In genomic region chr5:72598461-72599433, GRCh38 we compare ENCODE assay signal across 1 cellular context.
TF ChIP-seq lines count a peak whose summit lies in the region.

No MANE protein-coding gene starts in this region.

TF ChIP-seq in K562, 482 proteins besides CTCF, POLR2A, EP300 and RAD21 (continued from another document and continues in another):
- TF ChIP-seq, protein P1, sequence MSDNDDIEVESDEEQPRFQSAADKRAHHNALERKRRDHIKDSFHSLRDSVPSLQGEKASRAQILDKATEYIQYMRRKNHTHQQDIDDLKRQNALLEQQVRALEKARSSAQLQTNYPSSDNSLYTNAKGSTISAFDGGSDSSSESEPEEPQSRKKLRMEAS (CRISPR knock-in tag; IDR thresholded peaks at IDR 0.05), result no peak
- TF ChIP-seq HNRNPH1 (optimal IDR thresholded peaks at IDR 0.05; ENCODE audit: low read depth, low read length), result no peak
- peak; percentile 65 for TF ChIP-seq CBFA2T3 (IDR thresholded peaks at IDR 0.05)
- TF ChIP-seq ZNF589 (CRISPR knock-in tag; IDR thresholded peaks at IDR 0.05; ENCODE audit: low read depth), result no peak
- TF ChIP-seq RBM34 (IDR thresholded peaks at IDR 0.05; ENCODE audit: borderline replicate concordance, insufficient read depth, low read length), result no peak
- TF ChIP-seq, protein P2, sequence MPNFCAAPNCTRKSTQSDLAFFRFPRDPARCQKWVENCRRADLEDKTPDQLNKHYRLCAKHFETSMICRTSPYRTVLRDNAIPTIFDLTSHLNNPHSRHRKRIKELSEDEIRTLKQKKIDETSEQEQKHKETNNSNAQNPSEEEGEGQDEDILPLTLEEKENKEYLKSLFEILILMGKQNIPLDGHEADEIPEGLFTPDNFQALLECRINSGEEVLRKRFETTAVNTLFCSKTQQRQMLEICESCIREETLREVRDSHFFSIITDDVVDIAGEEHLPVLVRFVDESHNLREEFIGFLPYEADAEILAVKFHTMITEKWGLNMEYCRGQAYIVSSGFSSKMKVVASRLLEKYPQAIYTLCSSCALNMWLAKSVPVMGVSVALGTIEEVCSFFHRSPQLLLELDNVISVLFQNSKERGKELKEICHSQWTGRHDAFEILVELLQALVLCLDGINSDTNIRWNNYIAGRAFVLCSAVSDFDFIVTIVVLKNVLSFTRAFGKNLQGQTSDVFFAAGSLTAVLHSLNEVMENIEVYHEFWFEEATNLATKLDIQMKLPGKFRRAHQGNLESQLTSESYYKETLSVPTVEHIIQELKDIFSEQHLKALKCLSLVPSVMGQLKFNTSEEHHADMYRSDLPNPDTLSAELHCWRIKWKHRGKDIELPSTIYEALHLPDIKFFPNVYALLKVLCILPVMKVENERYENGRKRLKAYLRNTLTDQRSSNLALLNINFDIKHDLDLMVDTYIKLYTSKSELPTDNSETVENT (CRISPR knock-in tag; IDR thresholded peaks at IDR 0.05), result no peak
- no peak for TF ChIP-seq MYNN (IDR thresholded peaks at IDR 0.05)
- TF ChIP-seq MYNN (CRISPR knock-in tag; IDR thresholded peaks at IDR 0.05), result no peak
- no peak for TF ChIP-seq CCNT2 (IDR thresholded peaks at IDR 0.05; ENCODE audit: borderline replicate concordance, extremely low read depth, insufficient read length, low read depth, low read length)
- TF ChIP-seq ZNF668 (CRISPR knock-in tag; IDR thresholded peaks at IDR 0.05), result no peak
- TF ChIP-seq SETDB1 (IDR thresholded peaks at IDR 0.05; ENCODE audit: low read length), result no peak
- TF ChIP-seq ZEB2 (IDR thresholded peaks at IDR 0.05), result no peak
- no peak for TF ChIP-seq HNRNPK (IDR thresholded peaks at IDR 0.05; ENCODE audit: low read depth, low read length, poor library complexity, severe bottlenecking)
- TF ChIP-seq ETV1 (tag; conservative IDR thresholded peaks at IDR 0.05; ENCODE audit: low read depth), result peak; percentile 36; the same call in 1 of the 2 replicates
- no peak for TF ChIP-seq PURB (CRISPR knock-in tag; IDR thresholded peaks at IDR 0.05; ENCODE audit: low read depth)
- no peak for TF ChIP-seq PHTF2 (CRISPR knock-in tag; IDR thresholded peaks at IDR 0.05)
- no peak for TF ChIP-seq ZNF780A (CRISPR knock-in tag; IDR thresholded peaks at IDR 0.05)
- no peak for TF ChIP-seq SREBF1 (IDR thresholded peaks at IDR 0.05; ENCODE audit: borderline replicate concordance, low read depth, low read length)
- TF ChIP-seq, protein P3, sequence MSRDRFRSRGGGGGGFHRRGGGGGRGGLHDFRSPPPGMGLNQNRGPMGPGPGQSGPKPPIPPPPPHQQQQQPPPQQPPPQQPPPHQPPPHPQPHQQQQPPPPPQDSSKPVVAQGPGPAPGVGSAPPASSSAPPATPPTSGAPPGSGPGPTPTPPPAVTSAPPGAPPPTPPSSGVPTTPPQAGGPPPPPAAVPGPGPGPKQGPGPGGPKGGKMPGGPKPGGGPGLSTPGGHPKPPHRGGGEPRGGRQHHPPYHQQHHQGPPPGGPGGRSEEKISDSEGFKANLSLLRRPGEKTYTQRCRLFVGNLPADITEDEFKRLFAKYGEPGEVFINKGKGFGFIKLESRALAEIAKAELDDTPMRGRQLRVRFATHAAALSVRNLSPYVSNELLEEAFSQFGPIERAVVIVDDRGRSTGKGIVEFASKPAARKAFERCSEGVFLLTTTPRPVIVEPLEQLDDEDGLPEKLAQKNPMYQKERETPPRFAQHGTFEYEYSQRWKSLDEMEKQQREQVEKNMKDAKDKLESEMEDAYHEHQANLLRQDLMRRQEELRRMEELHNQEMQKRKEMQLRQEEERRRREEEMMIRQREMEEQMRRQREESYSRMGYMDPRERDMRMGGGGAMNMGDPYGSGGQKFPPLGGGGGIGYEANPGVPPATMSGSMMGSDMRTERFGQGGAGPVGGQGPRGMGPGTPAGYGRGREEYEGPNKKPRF (IDR thresholded peaks at IDR 0.05; ENCODE audit: low read depth, low read length), result no peak
- TF ChIP-seq ZNF324 (CRISPR knock-in tag; IDR thresholded peaks at IDR 0.05), result peak; percentile 98
- no peak for TF ChIP-seq NFATC3 (IDR thresholded peaks at IDR 0.05)
- TF ChIP-seq JUNB (CRISPR knock-in tag; conservative IDR thresholded peaks at IDR 0.05), result no peak
- TF ChIP-seq TOE1 (IDR thresholded peaks at IDR 0.05; ENCODE audit: borderline replicate concordance), result no peak
- no peak for TF ChIP-seq TOE1 (CRISPR knock-in tag; IDR thresholded peaks at IDR 0.05; ENCODE audit: borderline replicate concordance, low read depth)
- no peak for TF ChIP-seq NELFE (IDR thresholded peaks at IDR 0.05; ENCODE audit: insufficient read depth, insufficient read length)
- no peak for TF ChIP-seq ARNT (IDR thresholded peaks at IDR 0.05)
- TF ChIP-seq TRIM24 (IDR thresholded peaks at IDR 0.05), result peak; percentile 81 to 88
- no peak for TF ChIP-seq ZNF212 (CRISPR knock-in tag; IDR thresholded peaks at IDR 0.05)
- no peak for TF ChIP-seq MXI1 (IDR thresholded peaks at IDR 0.05; ENCODE audit: low read depth, low read length)
- TF ChIP-seq ZFPM2 (CRISPR knock-in tag; IDR thresholded peaks at IDR 0.05), result no peak
- TF ChIP-seq, protein P4, sequence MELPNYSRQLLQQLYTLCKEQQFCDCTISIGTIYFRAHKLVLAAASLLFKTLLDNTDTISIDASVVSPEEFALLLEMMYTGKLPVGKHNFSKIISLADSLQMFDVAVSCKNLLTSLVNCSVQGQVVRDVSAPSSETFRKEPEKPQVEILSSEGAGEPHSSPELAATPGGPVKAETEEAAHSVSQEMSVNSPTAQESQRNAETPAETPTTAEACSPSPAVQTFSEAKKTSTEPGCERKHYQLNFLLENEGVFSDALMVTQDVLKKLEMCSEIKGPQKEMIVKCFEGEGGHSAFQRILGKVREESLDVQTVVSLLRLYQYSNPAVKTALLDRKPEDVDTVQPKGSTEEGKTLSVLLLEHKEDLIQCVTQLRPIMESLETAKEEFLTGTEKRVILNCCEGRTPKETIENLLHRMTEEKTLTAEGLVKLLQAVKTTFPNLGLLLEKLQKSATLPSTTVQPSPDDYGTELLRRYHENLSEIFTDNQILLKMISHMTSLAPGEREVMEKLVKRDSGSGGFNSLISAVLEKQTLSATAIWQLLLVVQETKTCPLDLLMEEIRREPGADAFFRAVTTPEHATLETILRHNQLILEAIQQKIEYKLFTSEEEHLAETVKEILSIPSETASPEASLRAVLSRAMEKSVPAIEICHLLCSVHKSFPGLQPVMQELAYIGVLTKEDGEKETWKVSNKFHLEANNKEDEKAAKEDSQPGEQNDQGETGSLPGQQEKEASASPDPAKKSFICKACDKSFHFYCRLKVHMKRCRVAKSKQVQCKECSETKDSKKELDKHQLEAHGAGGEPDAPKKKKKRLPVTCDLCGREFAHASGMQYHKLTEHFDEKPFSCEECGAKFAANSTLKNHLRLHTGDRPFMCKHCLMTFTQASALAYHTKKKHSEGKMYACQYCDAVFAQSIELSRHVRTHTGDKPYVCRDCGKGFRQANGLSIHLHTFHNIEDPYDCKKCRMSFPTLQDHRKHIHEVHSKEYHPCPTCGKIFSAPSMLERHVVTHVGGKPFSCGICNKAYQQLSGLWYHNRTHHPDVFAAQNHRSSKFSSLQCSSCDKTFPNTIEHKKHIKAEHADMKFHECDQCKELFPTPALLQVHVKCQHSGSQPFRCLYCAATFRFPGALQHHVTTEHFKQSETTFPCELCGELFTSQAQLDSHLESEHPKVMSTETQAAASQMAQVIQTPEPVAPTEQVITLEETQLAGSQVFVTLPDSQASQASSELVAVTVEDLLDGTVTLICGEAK (IDR thresholded peaks at IDR 0.05), result no peak
- TF ChIP-seq, protein P4 (CRISPR knock-in tag; IDR thresholded peaks at IDR 0.05), result no peak
- peak; percentile 47; the same call in 1 of the 2 replicates for TF ChIP-seq CXXC5 (CRISPR knock-in tag; IDR thresholded peaks at IDR 0.05)
- no peak for TF ChIP-seq ZNF644 (tag; IDR thresholded peaks at IDR 0.05; ENCODE audit: low read depth)
- no peak for TF ChIP-seq TSHZ1 (CRISPR knock-in tag; IDR thresholded peaks at IDR 0.05)
- TF ChIP-seq, protein P5, sequence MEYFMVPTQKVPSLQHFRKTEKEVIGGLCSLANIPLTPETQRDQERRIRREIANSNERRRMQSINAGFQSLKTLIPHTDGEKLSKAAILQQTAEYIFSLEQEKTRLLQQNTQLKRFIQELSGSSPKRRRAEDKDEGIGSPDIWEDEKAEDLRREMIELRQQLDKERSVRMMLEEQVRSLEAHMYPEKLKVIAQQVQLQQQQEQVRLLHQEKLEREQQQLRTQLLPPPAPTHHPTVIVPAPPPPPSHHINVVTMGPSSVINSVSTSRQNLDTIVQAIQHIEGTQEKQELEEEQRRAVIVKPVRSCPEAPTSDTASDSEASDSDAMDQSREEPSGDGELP (CRISPR knock-in tag; IDR thresholded peaks at IDR 0.05; ENCODE audit: borderline replicate concordance), result no peak
- TF ChIP-seq SNIP1 (IDR thresholded peaks at IDR 0.05; ENCODE audit: low read depth), result no peak
- TF ChIP-seq, protein P6, sequence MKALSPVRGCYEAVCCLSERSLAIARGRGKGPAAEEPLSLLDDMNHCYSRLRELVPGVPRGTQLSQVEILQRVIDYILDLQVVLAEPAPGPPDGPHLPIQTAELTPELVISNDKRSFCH (CRISPR knock-in tag; IDR thresholded peaks at IDR 0.05), result no peak
- TF ChIP-seq, protein P6 (tag; IDR thresholded peaks at IDR 0.05), result no peak
- TF ChIP-seq ZNF232 (CRISPR knock-in tag; IDR thresholded peaks at IDR 0.05), result no peak
- TF ChIP-seq ZC3H8 (IDR thresholded peaks at IDR 0.05), result no peak
- TF ChIP-seq, protein P7, sequence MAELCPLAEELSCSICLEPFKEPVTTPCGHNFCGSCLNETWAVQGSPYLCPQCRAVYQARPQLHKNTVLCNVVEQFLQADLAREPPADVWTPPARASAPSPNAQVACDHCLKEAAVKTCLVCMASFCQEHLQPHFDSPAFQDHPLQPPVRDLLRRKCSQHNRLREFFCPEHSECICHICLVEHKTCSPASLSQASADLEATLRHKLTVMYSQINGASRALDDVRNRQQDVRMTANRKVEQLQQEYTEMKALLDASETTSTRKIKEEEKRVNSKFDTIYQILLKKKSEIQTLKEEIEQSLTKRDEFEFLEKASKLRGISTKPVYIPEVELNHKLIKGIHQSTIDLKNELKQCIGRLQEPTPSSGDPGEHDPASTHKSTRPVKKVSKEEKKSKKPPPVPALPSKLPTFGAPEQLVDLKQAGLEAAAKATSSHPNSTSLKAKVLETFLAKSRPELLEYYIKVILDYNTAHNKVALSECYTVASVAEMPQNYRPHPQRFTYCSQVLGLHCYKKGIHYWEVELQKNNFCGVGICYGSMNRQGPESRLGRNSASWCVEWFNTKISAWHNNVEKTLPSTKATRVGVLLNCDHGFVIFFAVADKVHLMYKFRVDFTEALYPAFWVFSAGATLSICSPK (IDR thresholded peaks at IDR 0.05; ENCODE audit: borderline replicate concordance), result no peak
- peak; percentile 30 for TF ChIP-seq RFX1 (IDR thresholded peaks at IDR 0.05)
- TF ChIP-seq RFX5 (IDR thresholded peaks at IDR 0.05; ENCODE audit: low read depth, low read length), result no peak
- no peak for TF ChIP-seq ZC3H11A (IDR thresholded peaks at IDR 0.05; ENCODE audit: low read depth, low read length)
- no peak for TF ChIP-seq BACH1 (tag; IDR thresholded peaks at IDR 0.05)
- TF ChIP-seq RHOXF2B (CRISPR knock-in tag; conservative IDR thresholded peaks at IDR 0.05), result no peak
- TF ChIP-seq ARID1B (IDR thresholded peaks at IDR 0.05), result peak; percentile 56; the same call in 1 of the 2 replicates
- no peak for TF ChIP-seq CC2D1A (IDR thresholded peaks at IDR 0.05)
- no peak for TF ChIP-seq RAD51 (IDR thresholded peaks at IDR 0.05; ENCODE audit: borderline replicate concordance, low read depth)
